ENCODE assay signal across 8 cellular contexts in the genomic region with DNA sequence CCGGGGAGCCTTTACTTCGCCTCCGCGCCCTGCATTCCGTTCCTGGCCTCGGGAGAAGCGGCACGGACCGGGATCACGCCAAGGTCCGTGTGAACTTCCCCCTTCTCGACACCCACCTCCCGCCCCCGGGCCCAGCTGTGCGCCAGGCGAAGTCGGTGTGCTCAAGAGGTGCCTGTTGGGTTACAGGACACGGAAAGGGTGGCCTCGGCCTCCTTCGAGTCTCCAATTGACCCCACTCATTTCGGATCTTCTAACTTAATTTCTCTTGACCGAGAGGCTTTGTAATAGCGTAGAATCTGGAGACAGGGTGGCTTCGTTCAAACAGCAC. TPM values are rescaled to one million over a fixed set of nuclear protein-coding genes. Genes with fewer than 3 reads are reported as not detected.
DNase-seq lines count a peak whose midpoint lies in the region; ATAC-seq, FAIRE-seq and TF ChIP-seq lines count a peak whose summit lies in the region.

No MANE protein-coding gene starts in this region.

- H3K9me3 Mint-ChIP-seq in endothelial cell (ENCODE audit: unreplicated experiment) = no peaks in the 10 kb centered on the region

- TF ChIP-seq EP300 in A549 (IDR thresholded peaks at IDR 0.05) = no peak

- H3K9ac ChIP-seq in parathyroid adenoma = peak overlapping the region; percentile 37

- H3K27ac Mint-ChIP-seq in endothelial cell (ENCODE audit: unreplicated experiment) = no peak overlapping the region

- H2AFZ ChIP-seq in parathyroid adenoma = peak overlapping the region; percentile 86

- no peak for TF ChIP-seq RAD21 in A549 (conservative IDR thresholded peaks at IDR 0.05 in 1 of 2, IDR thresholded peaks at IDR 0.05 in 1 of 2)

- no peak for TF ChIP-seq POLR2A in A549 (IDR thresholded peaks at IDR 0.05; ENCODE audit: low read length)

- WGBS in A549 (ENCODE audit: missing lambda C conversion rate) = under 1% methylated on average over 21 of the region's 24 CpGs

- H3K27me3 ChIP-seq in parathyroid adenoma (ENCODE audit: control insufficient read depth, insufficient read depth, low read length) = no peaks in the 10 kb centered on the region

- H3K27ac ChIP-seq in A549 (peak overlapping the region; percentile 82 to 95), parathyroid adenoma (peak overlapping the region; percentile 89)

- H3K4me1 Mint-ChIP-seq in endothelial cell (ENCODE audit: unreplicated experiment) = peaks cover 5% of the 10 kb centered on the region

- H3K4me1 ChIP-seq in A549 (peaks cover 20% of the 10 kb centered on the region), parathyroid adenoma (peaks cover 6% of the 10 kb centered on the region)

- peaks cover 6% of the 10 kb centered on the region for H3K79me2 ChIP-seq in parathyroid adenoma

- H3K4me3 ChIP-seq in A549 (peak overlapping the region; percentile 86), parathyroid adenoma (ENCODE audit: low read depth, low read length) (peak overlapping the region; percentile 72)

- peak overlapping the region; percentile 89 for H3K4me3 Mint-ChIP-seq in endothelial cell (ENCODE audit: unreplicated experiment)

- POLR2A ChIA-PET in A549 (lab: Yijun Ruan, JAX) = no interaction called here

- H3K36me3 Mint-ChIP-seq in endothelial cell (ENCODE audit: low read depth, unreplicated experiment) = no peaks in the 10 kb centered on the region

- H3K4me2 ChIP-seq in A549 (peak overlapping the region; percentile 96), parathyroid adenoma (ENCODE audit: low read length) (peak overlapping the region; percentile 65)

- no peaks in the 10 kb centered on the region for H3K36me3 ChIP-seq in parathyroid adenoma (ENCODE audit: control insufficient read depth, insufficient read depth, low read length)

- H3K27me3 Mint-ChIP-seq in endothelial cell (ENCODE audit: unreplicated experiment) = no peaks in the 10 kb centered on the region

- H3K9me3 ChIP-seq in A549 (no peaks in the 10 kb centered on the region), parathyroid adenoma (ENCODE audit: control insufficient read depth, low read length) (no peaks in the 10 kb centered on the region)

- ATAC-seq in A549 = peak; percentile 62 to 64; a peak in 4 of 6 replicates
- ATAC-seq in GM19452 (IDR thresholded peaks at IDR 0.05; ENCODE audit: unreplicated experiment) = peak; percentile 19

- FAIRE-seq in A549 (lab: Jason Lieb, UNC) = no peak

- CTCF ChIA-PET in A549 (lab: Yijun Ruan, JAX) = no interaction called here

- TF ChIP-seq CTCF in A549 (IDR thresholded peaks at IDR 0.05) = no peak
- no peak for TF ChIP-seq CTCF in endothelial cell (IDR thresholded peaks at IDR 0.05; ENCODE audit: unreplicated experiment)
- no peak for TF ChIP-seq CTCF in parathyroid adenoma (IDR thresholded peaks at IDR 0.05)

- DNase-seq in A549 (ENCODE audit: low read depth in 1 of 2, low spot score in 1 of 2) (no peak), NAMALWA (ENCODE audit: low spot score) (peak; percentile 21), endothelial cell (ENCODE audit: low spot score) (no peak), NCI-H1930 (lab: John Stamatoyannopoulos, UW) (no peak), cerebellar cortex (ENCODE audit: low spot score) (no peak)
- no peak for DNase-seq in stimulated activated CD4-positive, alpha-beta T cell treated with anti-CD3 and anti-CD28 coated beads, Interleukin-4, amount 100 ng/mL, for 4 hours

TF ChIP-seq in A549, 52 proteins besides CTCF, POLR2A, EP300 and RAD21:
- no peak for TF ChIP-seq GATA3 (IDR thresholded peaks at IDR 0.05; ENCODE audit: borderline replicate concordance)
- no peak for TF ChIP-seq BHLHE40 (IDR thresholded peaks at IDR 0.05; ENCODE audit: low read depth, low read length)
- no peak for TF ChIP-seq MAFK (IDR thresholded peaks at IDR 0.05; ENCODE audit: partially characterized antibody)
- no peak for TF ChIP-seq EHMT2 (IDR thresholded peaks at IDR 0.05; ENCODE audit: low read depth)
- no peak for TF ChIP-seq ATOH8 (CRISPR knock-in tag; IDR thresholded peaks at IDR 0.05; ENCODE audit: low read depth)
- no peak for TF ChIP-seq ZSCAN20 (CRISPR knock-in tag; IDR thresholded peaks at IDR 0.05)
- TF ChIP-seq SREBF2 (IDR thresholded peaks at IDR 0.05) = no peak
- TF ChIP-seq CBX8 (IDR thresholded peaks at IDR 0.05) = no peak
- no peak for TF ChIP-seq JUNB (IDR thresholded peaks at IDR 0.05)
- TF ChIP-seq, protein P1, sequence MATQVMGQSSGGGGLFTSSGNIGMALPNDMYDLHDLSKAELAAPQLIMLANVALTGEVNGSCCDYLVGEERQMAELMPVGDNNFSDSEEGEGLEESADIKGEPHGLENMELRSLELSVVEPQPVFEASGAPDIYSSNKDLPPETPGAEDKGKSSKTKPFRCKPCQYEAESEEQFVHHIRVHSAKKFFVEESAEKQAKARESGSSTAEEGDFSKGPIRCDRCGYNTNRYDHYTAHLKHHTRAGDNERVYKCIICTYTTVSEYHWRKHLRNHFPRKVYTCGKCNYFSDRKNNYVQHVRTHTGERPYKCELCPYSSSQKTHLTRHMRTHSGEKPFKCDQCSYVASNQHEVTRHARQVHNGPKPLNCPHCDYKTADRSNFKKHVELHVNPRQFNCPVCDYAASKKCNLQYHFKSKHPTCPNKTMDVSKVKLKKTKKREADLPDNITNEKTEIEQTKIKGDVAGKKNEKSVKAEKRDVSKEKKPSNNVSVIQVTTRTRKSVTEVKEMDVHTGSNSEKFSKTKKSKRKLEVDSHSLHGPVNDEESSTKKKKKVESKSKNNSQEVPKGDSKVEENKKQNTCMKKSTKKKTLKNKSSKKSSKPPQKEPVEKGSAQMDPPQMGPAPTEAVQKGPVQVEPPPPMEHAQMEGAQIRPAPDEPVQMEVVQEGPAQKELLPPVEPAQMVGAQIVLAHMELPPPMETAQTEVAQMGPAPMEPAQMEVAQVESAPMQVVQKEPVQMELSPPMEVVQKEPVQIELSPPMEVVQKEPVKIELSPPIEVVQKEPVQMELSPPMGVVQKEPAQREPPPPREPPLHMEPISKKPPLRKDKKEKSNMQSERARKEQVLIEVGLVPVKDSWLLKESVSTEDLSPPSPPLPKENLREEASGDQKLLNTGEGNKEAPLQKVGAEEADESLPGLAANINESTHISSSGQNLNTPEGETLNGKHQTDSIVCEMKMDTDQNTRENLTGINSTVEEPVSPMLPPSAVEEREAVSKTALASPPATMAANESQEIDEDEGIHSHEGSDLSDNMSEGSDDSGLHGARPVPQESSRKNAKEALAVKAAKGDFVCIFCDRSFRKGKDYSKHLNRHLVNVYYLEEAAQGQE (IDR thresholded peaks at IDR 0.05) = no peak
- TF ChIP-seq HOXA7 (CRISPR knock-in tag; IDR thresholded peaks at IDR 0.05) = no peak
- TF ChIP-seq KDM1A (IDR thresholded peaks at IDR 0.05; ENCODE audit: low read depth) = no peak

RNA-seq across cellular contexts. Expression of gene PDHA1, which starts 0.4 kb away (rescaled TPM):
- polyA plus RNA-seq in A549 (2011; rRNA removed) (311 and 358 TPM in 2 replicates), A549 (2017; fragmentation: RNase III; extraction: RNeasy Plus Mini Kit Qiagen cat#74134 plus additional on column Dnase treatment) (307 to 309 TPM (median 308 TPM) in 3 replicates)
- 248 and 273 TPM in 2 replicates for polyA plus RNA-seq in A549 (2012; cell fraction: cytosol; rRNA removed)
- 125 and 162 TPM in 2 replicates for polyA plus RNA-seq in A549 (2012; cell fraction: nucleus; rRNA removed)
- polyA minus RNA-seq in A549 (2011; rRNA and poly(A)+ RNA removed) = 87.2 and 112 TPM in 2 replicates
- 162 TPM for total RNA-seq in endothelial cell (ENCODE audit: unreplicated experiment)
